In genomic region chr15:26295331-26295730, GRCh38 we compare ENCODE assay signal across 31 cellular contexts.
DNase-seq lines count a peak whose midpoint lies in the region; TF ChIP-seq lines count a peak whose summit lies in the region.
"Had no signal": no experiment of that assay in that cellular context is flagged by ENCODE, and none has a peak within 500 bp of the region (broad histone marks: within the 10 kb centered on the region; RNA-seq: fewer than 3 reads in every experiment).

No MANE protein-coding gene starts in this region.

- H3K27ac Mint-ChIP-seq in neural progenitor cell: no peak overlapping the region
- H3K27ac Mint-ChIP-seq in CD8-positive, alpha-beta memory T cell: no peak overlapping the region
- H3K27ac Mint-ChIP-seq: activated B cell treated with CpG ODN at 0.5 μM for 24 hours; activated CD4-positive, alpha-beta T cell treated with anti-CD3 and anti-CD28 coated beads, Interleukin-2, amount 10 ng/mL, durations not matched to agents 7 days and 5 days; activated naive CD8-positive, alpha-beta T cell treated with anti-CD3 and anti-CD28 coated beads for 36 hours had no signal

- H3K36me3 Mint-ChIP-seq in neural progenitor cell: no peaks in the 10 kb centered on the region
- H3K36me3 Mint-ChIP-seq in CD8-positive, alpha-beta memory T cell: no peaks in the 10 kb centered on the region
- H3K36me3 Mint-ChIP-seq: activated naive CD8-positive, alpha-beta T cell treated with anti-CD3 and anti-CD28 coated beads for 36 hours had no signal

- no peak overlapping the region for H3K4me3 Mint-ChIP-seq in neural progenitor cell
- no peak overlapping the region for H3K4me3 Mint-ChIP-seq in CD8-positive, alpha-beta memory T cell
- H3K4me3 Mint-ChIP-seq: activated B cell treated with CpG ODN at 0.5 μM for 24 hours; activated CD4-positive, alpha-beta T cell treated with anti-CD3 and anti-CD28 coated beads, Interleukin-2, amount 10 ng/mL, durations not matched to agents 7 days and 5 days; activated naive CD8-positive, alpha-beta T cell treated with anti-CD3 and anti-CD28 coated beads for 36 hours had no signal

- CTCF ChIA-PET in CD8-positive, alpha-beta memory T cell (lab: Charles Lee): no interaction called here

- H2AFZ ChIP-seq in neural progenitor cell (replicated peaks): peak overlapping the region; percentile 56

- POLR2A ChIA-PET in CD8-positive, alpha-beta memory T cell (lab: Charles Lee): no interaction called here

- DNase-seq in NCI-H2029 treated with DMSO at 0.1 percent for 48 hours (lab: John Stamatoyannopoulos, UW) (peak; percentile 1), NCI-H2029 (lab: John Stamatoyannopoulos, UW) (no peak), NCI-H1694 (lab: John Stamatoyannopoulos, UW) (peak; percentile 0), NCI-H748 treated with DMSO at 0.1 percent for 48 hours (lab: John Stamatoyannopoulos, UW) (peak; percentile 8), neural progenitor cell (ENCODE audit: low spot score) (no peak), NCI-H526 (lab: John Stamatoyannopoulos, UW) (no peak), GDM1 (lab: John Stamatoyannopoulos, UW) (no peak)
- no peak for DNase-seq in CD8-positive, alpha-beta memory T cell
- DNase-seq: activated B cell treated with CpG ODN at 0.5 μM for 24 hours; activated CD4-positive, alpha-beta T cell treated with anti-CD3 and anti-CD28 coated beads, Interleukin-2, amount 10 ng/mL, durations not matched to agents 7 days and 5 days; activated effector memory CD4-positive, alpha-beta T cell treated with anti-CD3 and anti-CD28 coated beads, Interleukin-2, amount 50 U/mL, for 16 hours; activated naive CD8-positive, alpha-beta T cell treated with anti-CD3 and anti-CD28 coated beads for 36 hours; activated T-cell treated with anti-CD3 and anti-CD28 coated beads, Interleukin-2, amount 50 U/mL, for 1 hour; aorta; effector CD4-positive, alpha-beta T cell; gastrocnemius medialis; hippocampal formation; left colon; mesenchymal stem cell; MG63; NCI-H1436 treated with DMSO at 0.1 percent for 48 hours; NK-92 treated with Interleukin-12 subunit alpha and Interleukin-12 subunit beta, amount 100 ng/mL, for 24 hours; pancreas; retina; stimulated activated naive CD4-positive, alpha-beta T cell treated with Interleukin-2 at 50 U/mL for 16 hours; T-helper 1 cell; testis had no signal

- H3F3A ChIP-seq in neural progenitor cell (ENCODE audit: low read depth): no peaks in the 10 kb centered on the region

- no peaks in the 10 kb centered on the region for H3K36me3 ChIP-seq in neural progenitor cell
- H3K36me3 ChIP-seq in CD8-positive, alpha-beta memory T cell (ENCODE audit: insufficient read depth, low read length): no peaks in the 10 kb centered on the region
- H3K36me3 ChIP-seq: cardiac muscle cell, gastrocnemius medialis, MG63, pancreas had no signal

- peak overlapping the region; percentile 23 for H3K4me2 ChIP-seq in neural progenitor cell
- H3K4me2 ChIP-seq: KMS-11 had no signal

- H3K9me3 Mint-ChIP-seq in neural progenitor cell: peaks cover 5% of the 10 kb centered on the region
- H3K9me3 Mint-ChIP-seq in CD8-positive, alpha-beta memory T cell: peaks cover 5 to 18% (median 9%) of the 10 kb centered on the region in 5 donors

- peaks cover 10% of the 10 kb centered on the region for H3K4me1 ChIP-seq in neural progenitor cell
- H3K4me1 ChIP-seq in CD8-positive, alpha-beta memory T cell (ENCODE audit: insufficient read depth, low read length): no peaks in the 10 kb centered on the region
- H3K4me1 ChIP-seq: gastrocnemius medialis, pancreas, testis had no signal

- no peaks in the 10 kb centered on the region for H4K20me1 ChIP-seq in neural progenitor cell (ENCODE audit: low read depth)

- H3K9me3 ChIP-seq in neural progenitor cell (ENCODE audit: low read depth): no peaks in the 10 kb centered on the region
- H3K9me3 ChIP-seq in CD8-positive, alpha-beta memory T cell (ENCODE audit: low read length): no peaks in the 10 kb centered on the region
- H3K9me3 ChIP-seq: gastrocnemius medialis, MG63, pancreas, testis had no signal

- no peak overlapping the region for H3K9ac ChIP-seq in neural progenitor cell
- H3K9ac ChIP-seq: KMS-11 had no signal

- no peak overlapping the region for H3K4me3 ChIP-seq in neural progenitor cell
- no peak overlapping the region for H3K4me3 ChIP-seq in CD8-positive, alpha-beta memory T cell (ENCODE audit: low read length)
- H3K4me3 ChIP-seq: cardiac muscle cell, gastrocnemius medialis, MG63, pancreas, SK-N-MC, skin epidermis, testis had no signal

- TF ChIP-seq CTCF in neural progenitor cell (IDR thresholded peaks at IDR 0.05): no peak

- no peaks in the 10 kb centered on the region for H3K79me2 ChIP-seq in neural progenitor cell (ENCODE audit: low read depth)

- H3K27ac ChIP-seq in neural progenitor cell: no peak overlapping the region
- no peak overlapping the region for H3K27ac ChIP-seq in CD8-positive, alpha-beta memory T cell (ENCODE audit: low read depth, low read length)
- H3K27ac ChIP-seq: cardiac muscle cell, gastrocnemius medialis, KMS-11, pancreas, SK-N-MC, skin epidermis, testis had no signal

- peaks cover 10% of the 10 kb centered on the region for H3K4me1 Mint-ChIP-seq in neural progenitor cell
- H3K4me1 Mint-ChIP-seq in CD8-positive, alpha-beta memory T cell: no peaks in the 10 kb centered on the region
- H3K4me1 Mint-ChIP-seq: activated B cell treated with CpG ODN at 0.5 μM for 24 hours; activated CD4-positive, alpha-beta T cell treated with anti-CD3 and anti-CD28 coated beads, Interleukin-2, amount 10 ng/mL, durations not matched to agents 7 days and 5 days; activated naive CD8-positive, alpha-beta T cell treated with anti-CD3 and anti-CD28 coated beads for 36 hours had no signal

- no peaks in the 10 kb centered on the region for H3K27me3 ChIP-seq in neural progenitor cell
- no peaks in the 10 kb centered on the region for H3K27me3 ChIP-seq in CD8-positive, alpha-beta memory T cell (ENCODE audit: insufficient read depth, low read length, poor library complexity, severe bottlenecking)
- H3K27me3 ChIP-seq: cardiac muscle cell, gastrocnemius medialis, MG63, pancreas, testis had no signal

- no peaks in the 10 kb centered on the region for H3K27me3 Mint-ChIP-seq in neural progenitor cell (ENCODE audit: insufficient read depth, low read depth)
- H3K27me3 Mint-ChIP-seq in CD8-positive, alpha-beta memory T cell: no peaks in the 10 kb centered on the region
- H3K27me3 Mint-ChIP-seq: activated B cell treated with CpG ODN at 0.5 μM for 24 hours; activated CD4-positive, alpha-beta T cell treated with anti-CD3 and anti-CD28 coated beads, Interleukin-2, amount 10 ng/mL, durations not matched to agents 7 days and 5 days had no signal

Comparison
In these comparisons a context has a peak if more than half of its experiments do, and no peak if none do; other contexts are left out.
1. DNase-seq: peak in NCI-H2029 treated with DMSO at 0.1 percent for 48 hours (single experiment), NCI-H1694 (single experiment) and NCI-H748 treated with DMSO at 0.1 percent for 48 hours (single experiment); none in NCI-H2029 (single experiment), neural progenitor cell (single experiment), NCI-H526 (0 of 2), GDM1 (single experiment) and CD8-positive, alpha-beta memory T cell (0 of 5).